Comparison of ENCODE assay signal across 9 cellular contexts in the genomic region with DNA sequence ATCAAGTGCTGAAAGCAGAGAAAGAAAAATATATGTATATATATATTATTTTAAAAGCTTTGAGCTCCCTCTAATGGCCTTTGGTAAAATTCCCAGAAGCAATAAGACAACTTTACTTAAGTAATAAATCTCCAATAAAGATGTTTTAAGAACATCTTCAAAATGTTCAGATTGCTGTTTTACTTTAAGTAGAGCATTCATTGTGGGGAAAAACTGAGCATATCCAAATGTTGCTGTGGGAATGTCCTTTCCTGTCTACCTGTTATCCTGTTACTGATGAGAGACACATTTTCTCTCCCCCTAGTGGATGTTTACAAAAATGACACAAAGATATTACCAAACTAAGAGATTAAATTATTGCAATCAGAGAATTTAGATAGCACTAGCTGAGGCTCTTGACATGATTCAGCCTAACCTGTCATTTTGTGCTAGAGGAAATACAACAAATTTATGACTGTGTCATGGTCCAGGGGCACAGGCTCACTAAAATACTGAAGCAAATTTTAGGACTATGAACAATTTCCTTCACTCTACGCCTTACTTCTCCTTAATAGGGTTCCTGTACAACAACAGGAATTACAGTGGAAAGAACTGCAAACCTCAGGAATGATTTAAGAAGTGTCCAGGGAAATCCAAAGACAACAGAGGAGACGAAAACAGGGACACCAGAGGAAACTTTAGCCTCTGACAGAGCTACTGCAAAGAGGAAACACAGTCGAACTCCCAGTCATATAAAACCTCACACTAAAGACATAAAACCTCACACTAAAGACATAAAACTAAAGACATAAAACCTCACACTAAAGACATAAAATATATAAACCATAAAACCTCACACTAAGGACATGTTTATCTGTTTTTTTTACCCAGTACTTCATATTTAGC. TPM values are rescaled to one million over a fixed set of nuclear protein-coding genes. Genes with fewer than 3 reads are reported as not detected.
DNase-seq lines count a peak whose midpoint lies in the region; ATAC-seq, FAIRE-seq and TF ChIP-seq lines count a peak whose summit lies in the region.
"Had no signal": no experiment of that assay in that cellular context is flagged by ENCODE, and none has a peak within 500 bp of the region (broad histone marks: within the 10 kb centered on the region; RNA-seq: fewer than 3 reads in every experiment).

No MANE protein-coding gene starts in this region.

- H3K4me3 ChIP-seq in RWPE2 (ENCODE audit: severe bottlenecking) (no peak overlapping the region), epithelial cell of esophagus (ENCODE audit: low read length) (no peak overlapping the region)
- H3K4me3 ChIP-seq: HAP-1 had no signal

- peak; percentile 99 for TF ChIP-seq CTCF in RWPE2 (IDR thresholded peaks at IDR 0.05; ENCODE audit: poor library complexity, severe bottlenecking)
- peak; percentile 77 for TF ChIP-seq CTCF in epithelial cell of esophagus (IDR thresholded peaks at IDR 0.05; ENCODE audit: insufficient read depth, low read depth, low read length, missing control alignments)
- peak; percentile 98 for TF ChIP-seq CTCF in osteocyte (IDR thresholded peaks at IDR 0.05)

- H3K27ac ChIP-seq in RWPE2 (ENCODE audit: poor library complexity, severe bottlenecking), result no peak overlapping the region

- peak; percentile 37 for ATAC-seq in stimulated activated naive CD8-positive, alpha-beta T cell treated with anti-CD3 and anti-CD28 coated beads, Interleukin-15, amount 100 ng/mL, for 72 hours
- ATAC-seq in stimulated activated naive CD8-positive, alpha-beta T cell treated with anti-CD3 and anti-CD28 coated beads, Interleukin-15, Interleukin-2, amounts not matched to agents 100 U/mL and 50 U/mL, for 24 hours, result no peak
- peak; percentile 68 for ATAC-seq in RWPE2 (ENCODE audit: low read depth)

- H3K27me3 Mint-ChIP-seq in stimulated activated naive CD8-positive, alpha-beta T cell treated with anti-CD3 and anti-CD28 coated beads, Interleukin-15, amount 100 ng/mL, for 72 hours, result peaks cover 12% of the 10 kb centered on the region
- H3K27me3 Mint-ChIP-seq in osteocyte (ENCODE audit: unreplicated experiment), result peaks cover 47% of the 10 kb centered on the region

- no peaks in the 10 kb centered on the region for H3K9me3 ChIP-seq in RWPE2 (ENCODE audit: severe bottlenecking)
- H3K9me3 ChIP-seq: HAP-1 had no signal

- DNase-seq in stimulated activated naive CD8-positive, alpha-beta T cell treated with anti-CD3 and anti-CD28 coated beads, Interleukin-15, amount 100 ng/mL, for 72 hours, result peak in 1 of 2 donors; percentile 5
- no peak for DNase-seq in stimulated activated naive CD8-positive, alpha-beta T cell treated with anti-CD3 and anti-CD28 coated beads, Interleukin-15, Interleukin-2, amounts not matched to agents 100 U/mL and 50 U/mL, for 24 hours
- DNase-seq in H54 (ENCODE audit: insufficient read length, low spot score) (no peak), LHCN-M2 (ENCODE audit: low read depth) (peak; percentile 52), RWPE2 (ENCODE audit: low spot score) (no peak), epithelial cell of esophagus (ENCODE audit: low read depth) (peak; percentile 57), osteocyte (ENCODE audit: extremely low spot score, unreplicated experiment) (no peak), cortex of kidney (lab: John Stamatoyannopoulos, UW) (no peak)

- H3K4me1 Mint-ChIP-seq in stimulated activated naive CD8-positive, alpha-beta T cell treated with anti-CD3 and anti-CD28 coated beads, Interleukin-15, amount 100 ng/mL, for 72 hours, result no peaks in the 10 kb centered on the region
- H3K4me1 Mint-ChIP-seq in osteocyte (ENCODE audit: unreplicated experiment), result peaks cover 2% of the 10 kb centered on the region

- TF ChIP-seq POLR2A in H54 (IDR thresholded peaks at IDR 0.05; ENCODE audit: low read depth, low read length), result no peak

- H3K9me3 Mint-ChIP-seq in stimulated activated naive CD8-positive, alpha-beta T cell treated with anti-CD3 and anti-CD28 coated beads, Interleukin-15, amount 100 ng/mL, for 72 hours, result no peaks in the 10 kb centered on the region
- H3K9me3 Mint-ChIP-seq in osteocyte (ENCODE audit: unreplicated experiment), result no peaks in the 10 kb centered on the region

- H3K36me3 ChIP-seq in RWPE2 (ENCODE audit: low read depth), result no peaks in the 10 kb centered on the region
- H3K36me3 ChIP-seq: HAP-1 had no signal

- H3K4me1 ChIP-seq in RWPE2 (ENCODE audit: insufficient read depth, poor library complexity, severe bottlenecking), result no peaks in the 10 kb centered on the region
- H3K4me1 ChIP-seq: HAP-1 had no signal

- H3K4me3 Mint-ChIP-seq in stimulated activated naive CD8-positive, alpha-beta T cell treated with anti-CD3 and anti-CD28 coated beads, Interleukin-15, amount 100 ng/mL, for 72 hours, result no peak overlapping the region
- no peak overlapping the region for H3K4me3 Mint-ChIP-seq in osteocyte (ENCODE audit: unreplicated experiment)

- no peak overlapping the region for H3K27ac Mint-ChIP-seq in stimulated activated naive CD8-positive, alpha-beta T cell treated with anti-CD3 and anti-CD28 coated beads, Interleukin-15, amount 100 ng/mL, for 72 hours
- H3K27ac Mint-ChIP-seq in osteocyte (ENCODE audit: unreplicated experiment), result no peak overlapping the region

- H3K27me3 ChIP-seq in RWPE2 (ENCODE audit: insufficient read depth, poor library complexity, severe bottlenecking), result peaks cover 9% of the 10 kb centered on the region

- peaks cover 2% of the 10 kb centered on the region for H3K36me3 Mint-ChIP-seq in osteocyte (ENCODE audit: unreplicated experiment)

- peak; percentile 52 for FAIRE-seq in H54 (lab: Jason Lieb, UNC)

RNA-seq across cellular contexts. Expression of a gene that starts 24.3 kb away (rescaled TPM):
- 44.9 and 50.3 TPM in 2 replicates for total RNA-seq in LHCN-M2 (2014; rRNA removed)
- polyA plus RNA-seq in LHCN-M2 (2012), result 38.0 TPM
- total RNA-seq in osteocyte, result 97.1 and 103 TPM in 2 replicates

Comparison
In these comparisons a context has a peak if more than half of its experiments do, and no peak if none do; other contexts are left out.
1. DNase-seq: peak in LHCN-M2 (single experiment) and epithelial cell of esophagus (single experiment); none in stimulated activated naive CD8-positive, alpha-beta T cell treated with anti-CD3 and anti-CD28 coated beads, Interleukin-15, Interleukin-2, amounts not matched to agents 100 U/mL and 50 U/mL, for 24 hours (single experiment), H54 (single experiment), RWPE2 (single experiment), osteocyte (single experiment) and cortex of kidney (single experiment).
2. Peak in every context shown above with its lines, with median percentiles within 50 percentile points of each other: CTCF ChIP-seq.